Comparison of ENCODE assay signal across 22 cellular contexts in genomic region chr6:723540-723939, GRCh38. TPM values are rescaled to one million over a fixed set of nuclear protein-coding genes. Genes with fewer than 3 reads are reported as not detected.
DNase-seq lines count a peak whose midpoint lies in the region; FAIRE-seq and TF ChIP-seq lines count a peak whose summit lies in the region.
"Had no signal": no experiment of that assay in that cellular context is flagged by ENCODE, and none has a peak within 500 bp of the region (broad histone marks: within the 10 kb centered on the region; RNA-seq: fewer than 3 reads in every experiment).

No MANE protein-coding gene starts in this region.

- H3K4me1 ChIP-seq in astrocyte (ENCODE audit: insufficient read depth, low read length) (no peaks in the 10 kb centered on the region), prostate gland (replicated peaks) (no peaks in the 10 kb centered on the region)
- H3K4me1 ChIP-seq in CD8-positive, alpha-beta memory T cell (ENCODE audit: insufficient read depth, low read length), result peaks cover 6% of the 10 kb centered on the region
- no peaks in the 10 kb centered on the region for H3K4me1 ChIP-seq in effector memory CD4-positive, alpha-beta T cell (ENCODE audit: control insufficient read depth, insufficient read depth, low read length, poor library complexity, severe bottlenecking)

- no peak for DNase-seq in CD14-positive monocyte (ENCODE audit: low spot score)
- no peak for DNase-seq in HFFc6
- no peak for DNase-seq in astrocyte (ENCODE audit: low read depth)
- DNase-seq in glutamatergic neuron, result no peak
- no peak for DNase-seq in CD8-positive, alpha-beta memory T cell
- no peak for DNase-seq in prostate gland (ENCODE audit: low spot score)
- no peak for DNase-seq in activated T-helper 1 cell treated with anti-CD3 and anti-CD28 coated beads, Interleukin-12 subunit alpha, Interleukin-12 subunit beta, Interleukin-2, Interleukin-4 antibody, amounts not matched to agents 30 ng/mL and 10 ng/mL and 1 ng/mL, durations not matched to agents 14 hours and 24 hours and 36 hours (ENCODE audit: low spot score)
- DNase-seq in effector memory CD4-positive, alpha-beta T cell, result no peak
- DNase-seq: activated CD4-positive, alpha-beta T cell treated with anti-CD3 and anti-CD28 coated beads for 1 hour; activated gamma-delta T cell treated with Interleukin-2 at 50 U/mL for 16 hours; amygdala; DMS153; NCI-H1436 treated with DMSO at 0.1 percent for 48 hours; NCI-H345; SHP77 treated with DMSO at 0.1 percent for 48 hours; stimulated activated CD4-positive, alpha-beta T cell treated with anti-CD3 and anti-CD28 coated beads, Interleukin-12 subunit alpha, Interleukin-12 subunit beta, amount 100 ng/mL, for 4 hours had no signal

- no peaks in the 10 kb centered on the region for H3K79me2 ChIP-seq in astrocyte (ENCODE audit: insufficient read depth, low read length)

- no peaks in the 10 kb centered on the region for H3K36me3 Mint-ChIP-seq in CD14-positive monocyte
- no peaks in the 10 kb centered on the region for H3K36me3 Mint-ChIP-seq in HFFc6 (ENCODE audit: low read depth)
- H3K36me3 Mint-ChIP-seq in astrocyte (ENCODE audit: low read depth, unreplicated experiment), result peaks cover 5% of the 10 kb centered on the region
- H3K36me3 Mint-ChIP-seq in glutamatergic neuron (ENCODE audit: unreplicated experiment), result no peaks in the 10 kb centered on the region
- H3K36me3 Mint-ChIP-seq in CD8-positive, alpha-beta memory T cell, result peaks cover 0 to 5% (median 4%) of the 10 kb centered on the region in 3 donors
- H3K36me3 Mint-ChIP-seq in activated T-helper 1 cell treated with anti-CD3 and anti-CD28 coated beads, Interleukin-12 subunit alpha, Interleukin-12 subunit beta, Interleukin-2, Interleukin-4 antibody, amounts not matched to agents 30 ng/mL and 10 ng/mL and 1 ng/mL, durations not matched to agents 14 hours and 24 hours and 36 hours (ENCODE audit: low read depth), result no peaks in the 10 kb centered on the region
- H3K36me3 Mint-ChIP-seq: natural killer cell treated with Interleukin-12 subunit alpha and Interleukin-12 subunit beta and Interleukin-15 and Interleukin-18, amount 100 ng/mL, for 72 hours; stimulated activated memory B cell treated with anti-CD40 and anti-IgM and Interleukin-4, amounts not matched to agents 10 μg/mL and 1 μg/mL and 100 μg/mL, for 72 hours had no signal

- H3K9me3 ChIP-seq in astrocyte (ENCODE audit: insufficient read depth, low read depth, low read length) (no peaks in the 10 kb centered on the region), prostate gland (no peaks in the 10 kb centered on the region)
- H3K9me3 ChIP-seq in CD8-positive, alpha-beta memory T cell (ENCODE audit: low read length), result no peaks in the 10 kb centered on the region
- H3K9me3 ChIP-seq in effector memory CD4-positive, alpha-beta T cell (ENCODE audit: control insufficient read depth, low read length), result no peaks in the 10 kb centered on the region
- H3K9me3 ChIP-seq: BLaER1, tibial nerve had no signal

- H3K9ac ChIP-seq in astrocyte (ENCODE audit: low read length), result no peak overlapping the region
- H3K9ac ChIP-seq: BLaER1 had no signal

- TF ChIP-seq POLR2A in prostate gland (IDR thresholded peaks at IDR 0.05), result no peak

- H3K4me2 ChIP-seq in astrocyte (ENCODE audit: low read length), result no peak overlapping the region

- H3K9me3 Mint-ChIP-seq in CD14-positive monocyte (no peaks in the 10 kb centered on the region), HFFc6 (no peaks in the 10 kb centered on the region), astrocyte (ENCODE audit: unreplicated experiment) (no peaks in the 10 kb centered on the region), glutamatergic neuron (ENCODE audit: unreplicated experiment) (peaks cover 1% of the 10 kb centered on the region)
- no peaks in the 10 kb centered on the region for H3K9me3 Mint-ChIP-seq in CD8-positive, alpha-beta memory T cell
- H3K9me3 Mint-ChIP-seq in activated T-helper 1 cell treated with anti-CD3 and anti-CD28 coated beads, Interleukin-12 subunit alpha, Interleukin-12 subunit beta, Interleukin-2, Interleukin-4 antibody, amounts not matched to agents 30 ng/mL and 10 ng/mL and 1 ng/mL, durations not matched to agents 14 hours and 24 hours and 36 hours, result no peaks in the 10 kb centered on the region
- H3K9me3 Mint-ChIP-seq: natural killer cell treated with Interleukin-12 subunit alpha and Interleukin-12 subunit beta and Interleukin-15 and Interleukin-18, amount 100 ng/mL, for 72 hours had no signal

- H3K27me3 ChIP-seq in astrocyte (ENCODE audit: insufficient read depth, low read length), result peaks cover 10% of the 10 kb centered on the region
- H3K27me3 ChIP-seq in CD8-positive, alpha-beta memory T cell (ENCODE audit: insufficient read depth, low read length, poor library complexity, severe bottlenecking), result no peaks in the 10 kb centered on the region
- no peaks in the 10 kb centered on the region for H3K27me3 ChIP-seq in prostate gland (replicated peaks; ENCODE audit: insufficient read depth)
- H3K27me3 ChIP-seq in effector memory CD4-positive, alpha-beta T cell (replicated peaks; ENCODE audit: control insufficient read depth, insufficient read depth, low read length, poor library complexity, severe bottlenecking), result no peaks in the 10 kb centered on the region
- H3K27me3 ChIP-seq: BLaER1 had no signal

- FAIRE-seq in astrocyte (lab: Jason Lieb, UNC), result no peak
- FAIRE-seq: keratinocyte had no signal

- H3K4me3 ChIP-seq in astrocyte (ENCODE audit: insufficient read depth, low read depth, low read length) (no peak overlapping the region), prostate gland (no peak overlapping the region)
- H3K4me3 ChIP-seq in CD8-positive, alpha-beta memory T cell (ENCODE audit: low read length), result no peak overlapping the region
- H3K4me3 ChIP-seq in effector memory CD4-positive, alpha-beta T cell (ENCODE audit: insufficient read depth, low read depth, low read length, poor library complexity, severe bottlenecking), result no peak overlapping the region
- H3K4me3 ChIP-seq: BLaER1, coronary artery, tibial nerve had no signal

- CTCF ChIA-PET in CD8-positive, alpha-beta memory T cell (lab: Charles Lee), result interaction anchor here (1.9 kb wide), 1 partner anchor 130 kb away, joined by 8 read pairs; no protein-coding TSS in a partner anchor

- intact Hi-C loops in CD14-positive monocyte (cut with micrococcal nuclease), result no loop called here
- intact Hi-C loops in prostate gland (cut with DNase I), result no loop called here
- intact Hi-C loops in activated T-helper 1 cell treated with anti-CD3 and anti-CD28 coated beads, Interleukin-12 subunit alpha, Interleukin-12 subunit beta, Interleukin-2, Interleukin-4 antibody, amounts not matched to agents 30 ng/mL and 10 ng/mL and 1 ng/mL, durations not matched to agents 14 hours and 24 hours and 36 hours (cut with micrococcal nuclease), result loop anchor here (2.0 kb wide), 1 partner anchor 713 kb away; no protein-coding TSS in a partner anchor

- H3K4me1 Mint-ChIP-seq in CD14-positive monocyte (peaks cover 6% of the 10 kb centered on the region), HFFc6 (ENCODE audit: low read depth) (peaks cover 7% of the 10 kb centered on the region; the same call in 1 of the 2 replicates), astrocyte (ENCODE audit: low read depth, unreplicated experiment) (peaks cover 10% of the 10 kb centered on the region), glutamatergic neuron (ENCODE audit: low read depth, unreplicated experiment) (no peaks in the 10 kb centered on the region)
- H3K4me1 Mint-ChIP-seq in CD8-positive, alpha-beta memory T cell, result peaks cover 6 to 13% (median 7%) of the 10 kb centered on the region in 3 donors
- H3K4me1 Mint-ChIP-seq in activated T-helper 1 cell treated with anti-CD3 and anti-CD28 coated beads, Interleukin-12 subunit alpha, Interleukin-12 subunit beta, Interleukin-2, Interleukin-4 antibody, amounts not matched to agents 30 ng/mL and 10 ng/mL and 1 ng/mL, durations not matched to agents 14 hours and 24 hours and 36 hours (ENCODE audit: low read depth), result no peaks in the 10 kb centered on the region

- H3K27me3 Mint-ChIP-seq in CD14-positive monocyte (ENCODE audit: low read depth in 3 of 3) (peaks cover 8 to 17% (median 12%) of the 10 kb centered on the region in 3 donors), HFFc6 (ENCODE audit: insufficient read depth) (peaks cover 11% of the 10 kb centered on the region), astrocyte (ENCODE audit: low read depth, unreplicated experiment) (peaks cover 37% of the 10 kb centered on the region), glutamatergic neuron (ENCODE audit: unreplicated experiment) (no peaks in the 10 kb centered on the region)
- peaks cover 17 to 26% of the 10 kb centered on the region in 2 donors for H3K27me3 Mint-ChIP-seq in CD8-positive, alpha-beta memory T cell
- peaks cover 21% of the 10 kb centered on the region for H3K27me3 Mint-ChIP-seq in activated T-helper 1 cell treated with anti-CD3 and anti-CD28 coated beads, Interleukin-12 subunit alpha, Interleukin-12 subunit beta, Interleukin-2, Interleukin-4 antibody, amounts not matched to agents 30 ng/mL and 10 ng/mL and 1 ng/mL, durations not matched to agents 14 hours and 24 hours and 36 hours (ENCODE audit: insufficient read depth)

- TF ChIP-seq CTCF in CD14-positive monocyte (IDR thresholded peaks at IDR 0.05) (peak; percentile 18), HFFc6 (IDR thresholded peaks at IDR 0.05) (peak; percentile 51), astrocyte (IDR thresholded peaks at IDR 0.05; ENCODE audit: insufficient read depth, low read depth, low read length) (peak; percentile 28), glutamatergic neuron (IDR thresholded peaks at IDR 0.05; ENCODE audit: partially characterized antibody, unreplicated experiment) (peak; percentile 26), prostate gland (IDR thresholded peaks at IDR 0.05) (no peak)

- H3K27ac ChIP-seq in astrocyte (ENCODE audit: low read depth, low read length) (no peak overlapping the region), prostate gland (no peak overlapping the region)
- H3K27ac ChIP-seq in CD8-positive, alpha-beta memory T cell (ENCODE audit: low read depth, low read length), result no peak overlapping the region
- no peak overlapping the region for H3K27ac ChIP-seq in effector memory CD4-positive, alpha-beta T cell (ENCODE audit: insufficient read depth, low read length, poor library complexity, severe bottlenecking)
- H3K27ac ChIP-seq: BLaER1, coronary artery, tibial nerve had no signal

- no peak overlapping the region for H3K4me3 Mint-ChIP-seq in CD14-positive monocyte
- H3K4me3 Mint-ChIP-seq in HFFc6, result no peak overlapping the region
- no peak overlapping the region for H3K4me3 Mint-ChIP-seq in astrocyte (ENCODE audit: unreplicated experiment)
- no peak overlapping the region for H3K4me3 Mint-ChIP-seq in glutamatergic neuron (ENCODE audit: unreplicated experiment)
- H3K4me3 Mint-ChIP-seq in CD8-positive, alpha-beta memory T cell, result no peak overlapping the region
- H3K4me3 Mint-ChIP-seq in activated T-helper 1 cell treated with anti-CD3 and anti-CD28 coated beads, Interleukin-12 subunit alpha, Interleukin-12 subunit beta, Interleukin-2, Interleukin-4 antibody, amounts not matched to agents 30 ng/mL and 10 ng/mL and 1 ng/mL, durations not matched to agents 14 hours and 24 hours and 36 hours, result no peak overlapping the region
- H3K4me3 Mint-ChIP-seq: natural killer cell treated with Interleukin-12 subunit alpha and Interleukin-12 subunit beta and Interleukin-15 and Interleukin-18, amount 100 ng/mL, for 72 hours; stimulated activated memory B cell treated with anti-CD40 and anti-IgM and Interleukin-4, amounts not matched to agents 10 μg/mL and 1 μg/mL and 100 μg/mL, for 72 hours had no signal

- H3K36me3 ChIP-seq in astrocyte (ENCODE audit: insufficient read depth, low read length), result no peaks in the 10 kb centered on the region
- H3K36me3 ChIP-seq in CD8-positive, alpha-beta memory T cell (ENCODE audit: insufficient read depth, low read length), result no peaks in the 10 kb centered on the region
- no peaks in the 10 kb centered on the region for H3K36me3 ChIP-seq in prostate gland
- no peaks in the 10 kb centered on the region for H3K36me3 ChIP-seq in effector memory CD4-positive, alpha-beta T cell (ENCODE audit: control insufficient read depth, insufficient read depth, low read length)
- H3K36me3 ChIP-seq: BLaER1, tibial nerve had no signal

- POLR2A ChIA-PET in CD8-positive, alpha-beta memory T cell (lab: Charles Lee), result no interaction called here

- 98% methylated on average over 3 of the region's 3 CpGs for WGBS in prostate gland

- H2AFZ ChIP-seq in astrocyte (ENCODE audit: low read depth, low read length), result no peak overlapping the region

- no peaks in the 10 kb centered on the region for H4K20me1 ChIP-seq in astrocyte (ENCODE audit: insufficient read depth, low read length)
- H4K20me1 ChIP-seq: BLaER1 had no signal

- no peak overlapping the region for H3K27ac Mint-ChIP-seq in CD14-positive monocyte
- H3K27ac Mint-ChIP-seq in HFFc6, result no peak overlapping the region
- no peak overlapping the region for H3K27ac Mint-ChIP-seq in astrocyte (ENCODE audit: unreplicated experiment)
- H3K27ac Mint-ChIP-seq in glutamatergic neuron (ENCODE audit: unreplicated experiment), result no peak overlapping the region
- no peak overlapping the region for H3K27ac Mint-ChIP-seq in CD8-positive, alpha-beta memory T cell
- H3K27ac Mint-ChIP-seq in activated T-helper 1 cell treated with anti-CD3 and anti-CD28 coated beads, Interleukin-12 subunit alpha, Interleukin-12 subunit beta, Interleukin-2, Interleukin-4 antibody, amounts not matched to agents 30 ng/mL and 10 ng/mL and 1 ng/mL, durations not matched to agents 14 hours and 24 hours and 36 hours, result no peak overlapping the region
- H3K27ac Mint-ChIP-seq: natural killer cell treated with Interleukin-12 subunit alpha and Interleukin-12 subunit beta and Interleukin-15 and Interleukin-18, amount 100 ng/mL, for 72 hours; stimulated activated memory B cell treated with anti-CD40 and anti-IgM and Interleukin-4, amounts not matched to agents 10 μg/mL and 1 μg/mL and 100 μg/mL, for 72 hours had no signal

RNA-seq across cellular contexts. Expression of gene EXOC2, which starts 30.6 kb away (rescaled TPM):
- 10 to 100 TPM; 12.0 to 15.5 TPM for polyA plus RNA-seq in CD14-positive monocyte
- total RNA-seq in HFFc6 (2021; fragmentation: NEBNext Ultra II Directional; extraction: Animal tissue kit (Norgen Biotek cat#: 25700)), result 10 to 100 TPM; 19.3 to 22.4 (median 20.3) TPM
- total RNA-seq in astrocyte, result 44.4 and 49.7 TPM in 2 replicates
- 31.3 TPM for total RNA-seq in glutamatergic neuron (ENCODE audit: unreplicated experiment)
- total RNA-seq in CD8-positive, alpha-beta memory T cell, result 10 to 100 TPM; 43.1 to 44.6 TPM
- polyA plus RNA-seq in CD8-positive, alpha-beta memory T cell, result 41.5 TPM
- 10 to 100 TPM; 18.2 to 30.8 TPM for total RNA-seq in prostate gland
- 44.5 and 47.1 TPM in 2 replicates for total RNA-seq in activated T-helper 1 cell treated with anti-CD3 and anti-CD28 coated beads, Interleukin-12 subunit alpha, Interleukin-12 subunit beta, Interleukin-2, Interleukin-4 antibody, amounts not matched to agents 30 ng/mL and 10 ng/mL and 1 ng/mL, durations not matched to agents 14 hours and 24 hours and 36 hours

Comparison
In these comparisons a context has a peak if more than half of its experiments do, and no peak if none do; other contexts are left out.
1. CTCF ChIP-seq: peak in CD14-positive monocyte (single experiment), HFFc6 (single experiment), astrocyte (single experiment) and glutamatergic neuron (single experiment); none in prostate gland (0 of 4).